In the genomic region with DNA sequence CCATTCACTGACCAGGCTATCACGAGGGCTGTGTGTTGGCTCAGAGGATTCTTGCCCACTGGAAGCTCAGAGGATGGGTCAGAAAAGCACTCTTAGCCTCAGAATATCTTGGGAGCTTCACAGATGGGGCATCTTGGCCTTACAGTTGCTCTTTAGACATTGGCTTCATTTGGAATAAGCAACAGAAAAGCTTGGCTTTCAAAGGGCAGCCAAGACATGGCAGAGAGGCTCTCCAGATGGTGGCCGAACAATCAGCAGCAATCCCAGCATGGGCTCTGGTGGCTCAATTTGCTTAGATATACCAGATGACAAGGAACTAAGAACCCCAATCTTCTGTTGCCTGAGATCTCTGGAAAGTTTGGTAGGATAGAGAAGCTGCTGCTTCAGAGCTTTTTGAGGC, we compare ENCODE assay signal across 24 cellular contexts.
"Had no signal": no experiment of that assay in that cellular context is flagged by ENCODE, and none has a peak within 500 bp of the region (broad histone marks: within the 10 kb centered on the region; RNA-seq: fewer than 3 reads in every experiment).

No MANE protein-coding gene starts in this region.

- H3K9me3 Mint-ChIP-seq: nephron; neural progenitor cell; stimulated activated effector memory CD8-positive, alpha-beta T cell treated with anti-CD3 and anti-CD28 coated beads, Interleukin-12 subunit alpha, Interleukin-12 subunit beta, amount 100 ng/mL, for 72 hours; stimulated activated naive B cell treated with anti-CD40 and anti-IgM and Interleukin-4, amounts not matched to agents 10 μg/mL and 1 μg/mL and 100 μg/mL, for 72 hours; stimulated activated naive CD8-positive, alpha-beta T cell treated with anti-CD3 and anti-CD28 coated beads, Interleukin-15, Interleukin-2, amounts not matched to agents 100 ng/mL and 50 ng/mL, for 24 hours had no signal

- H3K4me3 Mint-ChIP-seq: natural killer cell; nephron; neural progenitor cell; stimulated activated effector memory CD8-positive, alpha-beta T cell treated with anti-CD3 and anti-CD28 coated beads, Interleukin-12 subunit alpha, Interleukin-12 subunit beta, amount 100 ng/mL, for 72 hours; stimulated activated naive B cell treated with anti-CD40 and anti-IgM and Interleukin-4, amounts not matched to agents 10 μg/mL and 1 μg/mL and 100 μg/mL, for 72 hours; stimulated activated naive CD8-positive, alpha-beta T cell treated with anti-CD3 and anti-CD28 coated beads, Interleukin-15, Interleukin-2, amounts not matched to agents 100 ng/mL and 50 ng/mL, for 24 hours had no signal

- H3K27ac Mint-ChIP-seq: natural killer cell; nephron; neural progenitor cell; progenitor cell of endocrine pancreas; stimulated activated effector memory CD8-positive, alpha-beta T cell treated with anti-CD3 and anti-CD28 coated beads, Interleukin-12 subunit alpha, Interleukin-12 subunit beta, amount 100 ng/mL, for 72 hours; stimulated activated naive B cell treated with anti-CD40 and anti-IgM and Interleukin-4, amounts not matched to agents 10 μg/mL and 1 μg/mL and 100 μg/mL, for 72 hours; stimulated activated naive CD8-positive, alpha-beta T cell treated with anti-CD3 and anti-CD28 coated beads, Interleukin-15, Interleukin-2, amounts not matched to agents 100 ng/mL and 50 ng/mL, for 24 hours had no signal

- ATAC-seq: natural killer cell; psoas muscle; right cardiac atrium; right lobe of liver; stimulated activated naive B cell treated with anti-CD40 and anti-IgM and Interleukin-4, amounts not matched to agents 10 μg/mL and 1 μg/mL and 100 μg/mL, for 72 hours had no signal

- DNase-seq: natural killer cell; occipital lobe; ovary; posterior cingulate gyrus; psoas muscle; right cardiac atrium; right lobe of liver; sigmoid colon; small intestine; stimulated activated CD4-positive, alpha-beta T cell treated with anti-CD3 and anti-CD28 coated beads, Interleukin-15, amount 100 ng/mL, for 24 hours; stimulated activated CD4-positive, alpha-beta T cell treated with anti-CD3 and anti-CD28 coated beads, Interleukin-2, amount 100 ng/mL, for 24 hours; stimulated activated CD4-positive, alpha-beta T cell treated with anti-CD3 and anti-CD28 coated beads, Interleukin-2, amount 100 ng/mL, for 48 hours; stimulated activated CD4-positive, alpha-beta T cell treated with anti-CD3 and anti-CD28 coated beads, Interleukin-4, amount 100 ng/mL, for 24 hours; stimulated activated naive B cell treated with anti-CD40 and anti-IgM and Interleukin-4, amounts not matched to agents 10 μg/mL and 1 μg/mL and 100 μg/mL, for 72 hours; stimulated activated naive CD4-positive, alpha-beta T cell treated with Interleukin-2 at 50 U/mL for 16 hours; stomach; thyroid gland; trophoblast cell; upper lobe of left lung had no signal

- H3K36me3 Mint-ChIP-seq: natural killer cell; neural progenitor cell; stimulated activated effector memory CD8-positive, alpha-beta T cell treated with anti-CD3 and anti-CD28 coated beads, Interleukin-12 subunit alpha, Interleukin-12 subunit beta, amount 100 ng/mL, for 72 hours; stimulated activated naive B cell treated with anti-CD40 and anti-IgM and Interleukin-4, amounts not matched to agents 10 μg/mL and 1 μg/mL and 100 μg/mL, for 72 hours had no signal

- H3K27me3 Mint-ChIP-seq: progenitor cell of endocrine pancreas had no signal

- H3K4me1 Mint-ChIP-seq: natural killer cell; nephron; neural progenitor cell; stimulated activated effector memory CD8-positive, alpha-beta T cell treated with anti-CD3 and anti-CD28 coated beads, Interleukin-12 subunit alpha, Interleukin-12 subunit beta, amount 100 ng/mL, for 72 hours; stimulated activated naive B cell treated with anti-CD40 and anti-IgM and Interleukin-4, amounts not matched to agents 10 μg/mL and 1 μg/mL and 100 μg/mL, for 72 hours had no signal
